Comparison of ENCODE assay signal across 18 cellular contexts in the genomic region with DNA sequence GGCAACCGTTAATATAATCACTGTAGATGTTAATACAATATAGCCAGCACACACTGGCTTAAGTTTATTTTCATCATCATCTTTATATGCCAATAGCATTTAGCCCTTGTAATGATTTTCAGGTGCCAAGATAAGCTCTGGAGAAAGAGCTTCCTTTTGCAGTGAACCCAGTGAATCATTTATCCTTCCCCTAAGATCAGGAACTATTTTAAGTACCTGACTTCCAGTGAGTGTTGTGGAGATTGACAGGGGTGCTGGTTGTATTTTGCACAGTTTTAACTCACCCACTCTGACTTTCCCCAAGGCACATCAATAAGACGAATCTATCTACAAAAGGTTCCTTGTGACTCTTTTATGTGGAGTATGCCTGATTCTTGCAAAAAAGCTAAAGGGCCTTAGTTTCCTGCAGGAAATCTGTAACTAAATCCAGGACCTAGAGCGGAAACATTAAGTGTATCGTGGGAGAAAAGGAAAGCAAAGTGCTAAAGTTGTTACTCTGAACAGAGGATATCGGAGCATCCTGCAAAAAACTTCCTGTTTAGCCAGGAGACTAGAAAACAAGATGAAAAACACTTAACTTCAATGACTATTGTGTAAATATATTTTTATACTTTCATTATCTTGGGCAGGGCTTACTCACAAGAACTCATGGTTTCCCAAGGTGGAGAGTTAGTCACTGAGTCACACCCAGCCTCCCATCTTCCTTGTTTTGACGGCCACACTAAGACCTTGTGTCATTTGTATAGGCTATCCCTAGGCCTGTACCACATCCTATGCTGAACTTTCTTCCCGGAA.
DNase-seq lines count a peak whose midpoint lies in the region; ATAC-seq, FAIRE-seq and TF ChIP-seq lines count a peak whose summit lies in the region.
"Had no signal": no experiment of that assay in that cellular context is flagged by ENCODE, and none has a peak within 500 bp of the region (broad histone marks: within the 10 kb centered on the region; RNA-seq: fewer than 3 reads in every experiment).

No MANE protein-coding gene starts in this region.

- POLR2A ChIA-PET in activated CD4-positive, alpha-beta memory T cell treated with anti-CD3 and anti-CD28 coated beads, Interleukin-2, amount 10 ng/mL, durations not matched to agents 7 days and 5 days (lab: Charles Lee), result no interaction called here

- CTCF ChIA-PET in mammary epithelial cell (lab: Charles Lee; ENCODE audit: low non-redundant PET), result no interaction called here
- CTCF ChIA-PET in activated CD4-positive, alpha-beta memory T cell treated with anti-CD3 and anti-CD28 coated beads, Interleukin-2, amount 10 ng/mL, durations not matched to agents 7 days and 5 days (lab: Charles Lee), result interaction anchor here (2.9 kb wide), 1 partner anchor 9 kb away, joined by 11 read pairs; no protein-coding TSS in a partner anchor

- H3K27ac Mint-ChIP-seq in activated CD4-positive, alpha-beta memory T cell treated with anti-CD3 and anti-CD28 coated beads, Interleukin-2, amount 10 ng/mL, durations not matched to agents 7 days and 5 days, result no peak overlapping the region
- H3K27ac Mint-ChIP-seq: T-helper 1 cell treated with Interleukin-12 subunit alpha and Interleukin-12 subunit beta and Interleukin-4 antibody, amounts not matched to agents 30 μg/mL and 1 μg/mL, for 36 hours had no signal

- no peaks in the 10 kb centered on the region for H3K79me2 ChIP-seq in mammary epithelial cell (ENCODE audit: insufficient read depth, low read length)

- no peaks in the 10 kb centered on the region for H3K27me3 ChIP-seq in mammary epithelial cell (ENCODE audit: insufficient read depth, low read length)
- H3K27me3 ChIP-seq: BLaER1, colonic mucosa, upper lobe of left lung had no signal

- H3K9me3 ChIP-seq in mammary epithelial cell (replicated peaks; ENCODE audit: insufficient read depth, low read length), result no peaks in the 10 kb centered on the region
- H3K9me3 ChIP-seq: colonic mucosa, upper lobe of left lung had no signal

- no peaks in the 10 kb centered on the region for H4K20me1 ChIP-seq in mammary epithelial cell (ENCODE audit: insufficient read depth, low read length)
- H4K20me1 ChIP-seq: BLaER1 had no signal

- 82% methylated on average over 7 of the region's 7 CpGs for WGBS in mammary epithelial cell (ENCODE audit: low coverage, missing lambda C conversion rate)

- H3K27ac ChIP-seq in mammary epithelial cell (ENCODE audit: insufficient read depth, low read depth, low read length), result no peak overlapping the region
- H3K27ac ChIP-seq: BLaER1, colonic mucosa, upper lobe of left lung had no signal

- H3K4me1 ChIP-seq in mammary epithelial cell (ENCODE audit: insufficient read depth, low read length), result peaks cover 5% of the 10 kb centered on the region
- H3K4me1 ChIP-seq: colonic mucosa, upper lobe of left lung had no signal

- FAIRE-seq in HTR-8/SVneo (lab: Jason Lieb, UNC), result peak; percentile 42
- FAIRE-seq: GM12891 had no signal

- H3K4me3 Mint-ChIP-seq in activated CD4-positive, alpha-beta memory T cell treated with anti-CD3 and anti-CD28 coated beads, Interleukin-2, amount 10 ng/mL, durations not matched to agents 7 days and 5 days, result no peak overlapping the region
- H3K4me3 Mint-ChIP-seq: T-helper 1 cell treated with Interleukin-12 subunit alpha and Interleukin-12 subunit beta and Interleukin-4 antibody, amounts not matched to agents 30 μg/mL and 1 μg/mL, for 36 hours had no signal

- H3K9ac ChIP-seq in mammary epithelial cell (ENCODE audit: insufficient read depth, low read length), result no peak overlapping the region
- H3K9ac ChIP-seq: BLaER1 had no signal

- no peak for TF ChIP-seq CTCF in mammary epithelial cell (conservative IDR thresholded peaks at IDR 0.05 in 1 of 2, IDR thresholded peaks at IDR 0.05 in 1 of 2; ENCODE audit: extremely low read depth in 1 of 2, insufficient read depth in 1 of 2, low read depth in 1 of 2, low read length in 2 of 2)

- no peak overlapping the region for H3K4me2 ChIP-seq in mammary epithelial cell (ENCODE audit: insufficient read depth, low read depth, low read length)
- H3K4me2 ChIP-seq: BLaER1 had no signal

- H3K36me3 ChIP-seq in mammary epithelial cell (ENCODE audit: insufficient read depth, low read length), result no peaks in the 10 kb centered on the region
- H3K36me3 ChIP-seq: BLaER1, colonic mucosa, upper lobe of left lung had no signal

- BruUV-seq in mammary epithelial cell (replicated peaks; lab: Mats Ljungman, UMichigan), result no TSS peak

- H3K27me3 Mint-ChIP-seq in activated CD4-positive, alpha-beta memory T cell treated with anti-CD3 and anti-CD28 coated beads, Interleukin-2, amount 10 ng/mL, durations not matched to agents 7 days and 5 days, result peaks cover 3% of the 10 kb centered on the region

- ATAC-seq in GM18502 (IDR thresholded peaks at IDR 0.05; ENCODE audit: poor library complexity, unreplicated experiment) (no peak), HG03108 (IDR thresholded peaks at IDR 0.05; ENCODE audit: unreplicated experiment) (no peak)

- no peak overlapping the region for H3K4me3 ChIP-seq in mammary epithelial cell (replicated peaks in 1 of 3; ENCODE audit: insufficient read depth in 1 of 3, low read depth in 2 of 3, low read length in 3 of 3)
- H3K4me3 ChIP-seq: BLaER1, colonic mucosa, upper lobe of left lung had no signal

- no peaks in the 10 kb centered on the region for H3K36me3 Mint-ChIP-seq in activated CD4-positive, alpha-beta memory T cell treated with anti-CD3 and anti-CD28 coated beads, Interleukin-2, amount 10 ng/mL, durations not matched to agents 7 days and 5 days (ENCODE audit: low read depth)

- intact Hi-C loops in mammary epithelial cell (cut with micrococcal nuclease), result no loop called here

- peaks cover 9% of the 10 kb centered on the region for H3K4me1 Mint-ChIP-seq in activated CD4-positive, alpha-beta memory T cell treated with anti-CD3 and anti-CD28 coated beads, Interleukin-2, amount 10 ng/mL, durations not matched to agents 7 days and 5 days

- dilution Hi-C loops in mammary epithelial cell (cut with HindIII; ENCODE audit: low sequenced_read_pairs), result no loop called here

- H2AFZ ChIP-seq in mammary epithelial cell (ENCODE audit: low read depth, low read length), result no peak overlapping the region

- in situ Hi-C loops in mammary epithelial cell (cut with MboI; ENCODE audit: low sequenced_read_pairs in 2 of 2), result no loop called here

- H3K9me3 Mint-ChIP-seq in activated CD4-positive, alpha-beta memory T cell treated with anti-CD3 and anti-CD28 coated beads, Interleukin-2, amount 10 ng/mL, durations not matched to agents 7 days and 5 days, result no peaks in the 10 kb centered on the region
- H3K9me3 Mint-ChIP-seq: T-helper 1 cell treated with Interleukin-12 subunit alpha and Interleukin-12 subunit beta and Interleukin-4 antibody, amounts not matched to agents 30 μg/mL and 1 μg/mL, for 36 hours had no signal

- peak; percentile 47 for DNase-seq in AG20443 (ENCODE audit: low spot score)
- DNase-seq in HTR-8/SVneo (ENCODE audit: insufficient read length, low spot score), result peak; percentile 38
- DNase-seq in mammary epithelial cell, result peak; percentile 77
- DNase-seq in kidney glomerular epithelial cell (lab: John Stamatoyannopoulos, UW), result peak; percentile 26
- DNase-seq in iPS-NIHi7 (ENCODE audit: extremely low spot score), result no peak
- DNase-seq in activated CD4-positive, alpha-beta memory T cell treated with anti-CD3 and anti-CD28 coated beads, Interleukin-2, amount 10 ng/mL, durations not matched to agents 7 days and 5 days, result no peak
- DNase-seq: colonic mucosa; DMS79 treated with DMSO at 0.1 percent for 48 hours; NCI-H1436; NCI-H446 treated with DMSO at 0.1 percent for 48 hours; retina; stimulated activated CD4-positive, alpha-beta T cell treated with anti-CD3 and anti-CD28 coated beads, Interleukin-4, amount 100 ng/mL, for 1 hour; upper lobe of left lung had no signal

Comparison
In these comparisons a context has a peak if more than half of its experiments do, and no peak if none do; other contexts are left out.
1. DNase-seq: peak in AG20443 (single experiment), HTR-8/SVneo (single experiment), mammary epithelial cell (single experiment) and kidney glomerular epithelial cell (single experiment); none in iPS-NIHi7 (single experiment) and activated CD4-positive, alpha-beta memory T cell treated with anti-CD3 and anti-CD28 coated beads, Interleukin-2, amount 10 ng/mL, durations not matched to agents 7 days and 5 days (single experiment).